ENCODE assay signal across 17 cellular contexts in genomic region chr14:51504626-51505025, GRCh38.
"Had no signal": no experiment of that assay in that cellular context is flagged by ENCODE, and none has a peak within 500 bp of the region (broad histone marks: within the 10 kb centered on the region; RNA-seq: fewer than 3 reads in every experiment).

No MANE protein-coding gene starts in this region.

- H2AFZ ChIP-seq: hepatocyte had no signal

- H3K27ac ChIP-seq: gastrocnemius medialis, hepatocyte, right atrium auricular region, tibial nerve had no signal

- ATAC-seq: activated CD8-positive, alpha-beta memory T cell treated with anti-CD3 and anti-CD28 coated beads, Interleukin-2, amount 10 ng/mL, durations not matched to agents 7 days and 5 days; activated CD8-positive, alpha-beta T cell treated with anti-CD3 and anti-CD28 coated beads, Interleukin-2, amount 10 ng/mL, durations not matched to agents 7 days and 5 days; activated naive CD4-positive, alpha-beta T cell treated with anti-CD3 and anti-CD28 coated beads, Interleukin-2, amount 50 U/mL, for 72 hours; gastrocnemius medialis; natural killer cell treated with Interleukin-12 subunit alpha and Interleukin-12 subunit beta and Interleukin-15 and Interleukin-18, amount 100 ng/mL, for 72 hours had no signal

- H3K4me2 ChIP-seq: hepatocyte had no signal

- DNase-seq: activated B cell treated with CpG ODN at 0.5 μM for 24 hours; activated CD4-positive, alpha-beta T cell treated with anti-CD3 and anti-CD28 coated beads, Interleukin-2, amount 50 U/mL, for 1 hour; activated CD8-positive, alpha-beta memory T cell treated with anti-CD3 and anti-CD28 coated beads, Interleukin-2, amount 10 ng/mL, durations not matched to agents 7 days and 5 days; activated CD8-positive, alpha-beta T cell treated with anti-CD3 and anti-CD28 coated beads, Interleukin-2, amount 10 ng/mL, durations not matched to agents 7 days and 5 days; activated naive CD4-positive, alpha-beta T cell; activated T-cell treated with anti-CD3 and anti-CD28 coated beads, Interleukin-2, amount 50 U/mL, for 48 hours; gastrocnemius medialis; glutamatergic neuron; midbrain; stimulated activated CD4-positive, alpha-beta T cell treated with anti-CD3 and anti-CD28 coated beads, Interleukin-15, amount 100 ng/mL, for 24 hours; stimulated activated CD4-positive, alpha-beta T cell treated with anti-CD3 and anti-CD28 coated beads, Interleukin-2, amount 100 ng/mL, for 24 hours; stimulated activated naive CD4-positive, alpha-beta T cell had no signal

- H3K36me3 ChIP-seq: gastrocnemius medialis, right atrium auricular region, tibial nerve had no signal

- H3K4me3 ChIP-seq: gastrocnemius medialis, hepatocyte, right atrium auricular region, tibial nerve had no signal

- H3K27me3 ChIP-seq: gastrocnemius medialis, hepatocyte, right atrium auricular region, tibial nerve had no signal
